8 cellular contexts compared by ENCODE assay signal in genomic region chr12:116882742-116883141, GRCh38. TPM values are rescaled to one million over a fixed set of nuclear protein-coding genes. Genes with fewer than 3 reads are reported as not detected.
A peak's percentile ranks its signal among the peaks of the same experiment; 100 is the strongest.
DNase-seq lines count a peak whose midpoint lies in the region; FAIRE-seq and TF ChIP-seq lines count a peak whose summit lies in the region.

No MANE protein-coding gene starts in this region.

- H2BK12ac ChIP-seq in mesenchymal stem cell (ENCODE audit: low read length in 2 of 2), result no peak overlapping the region

- no peak overlapping the region for H3K18ac ChIP-seq in mesenchymal stem cell (ENCODE audit: low read depth in 1 of 2, low read length in 2 of 2)

- H2BK5ac ChIP-seq in mesenchymal stem cell (ENCODE audit: low read depth, low read length, poor library complexity, severe bottlenecking), result no peak overlapping the region

- H3K4me3 ChIP-seq in sigmoid colon (no peak overlapping the region), mesenchymal stem cell (ENCODE audit: insufficient read depth in 1 of 2, low read depth in 1 of 2, low read length in 2 of 2) (no peak overlapping the region), ovary (no peak overlapping the region)

- no peak overlapping the region for H2BK120ac ChIP-seq in mesenchymal stem cell (ENCODE audit: low read depth, low read length)

- no peak overlapping the region for H3K14ac ChIP-seq in mesenchymal stem cell (ENCODE audit: low read length in 2 of 2)

- no peak overlapping the region for H2AFZ ChIP-seq in mesenchymal stem cell (ENCODE audit: low read depth, low read length)

- no peak overlapping the region for H3K9ac ChIP-seq in mesenchymal stem cell (ENCODE audit: low read length)

- H4K8ac ChIP-seq in mesenchymal stem cell (ENCODE audit: low read length), result no peak overlapping the region

- H3K23ac ChIP-seq in mesenchymal stem cell (ENCODE audit: low read length in 2 of 2), result no peak overlapping the region

- no peak overlapping the region for H3K4ac ChIP-seq in mesenchymal stem cell (ENCODE audit: low read depth in 1 of 2, low read length in 2 of 2)

- H3K79me1 ChIP-seq in mesenchymal stem cell (replicated peaks; ENCODE audit: low read length, poor library complexity, severe bottlenecking), result no peaks in the 10 kb centered on the region

- H3K27me3 ChIP-seq in sigmoid colon (peaks cover 38 to 80% (median 65%) of the 10 kb centered on the region in 3 donors), mesenchymal stem cell (ENCODE audit: control insufficient read depth in 1 of 2, insufficient read depth in 1 of 2, low read length in 2 of 2) (peaks cover 57 to 78% of the 10 kb centered on the region in 2 experiments), ovary (no peaks in the 10 kb centered on the region)

- no peak for TF ChIP-seq POLR2A in sigmoid colon (IDR thresholded peaks at IDR 0.05)
- no peak for TF ChIP-seq POLR2A in ovary (IDR thresholded peaks at IDR 0.05)

- intact Hi-C loops in sigmoid colon (cut with DNase I) (loop anchor here (2.0 kb wide), 1 partner anchor 180 kb away; no protein-coding TSS in a partner anchor), ovary (cut with DNase I) (no loop called here)

- peak; percentile 46 for FAIRE-seq in G401.6 (lab: Jason Lieb, UNC)

- no peak overlapping the region for H4K91ac ChIP-seq in mesenchymal stem cell (ENCODE audit: low read length)

- peak; percentile 34 for TF ChIP-seq CTCF in 22Rv1 (IDR thresholded peaks at IDR 0.05)
- TF ChIP-seq CTCF in sigmoid colon (IDR thresholded peaks at IDR 0.05), result no peak
- TF ChIP-seq CTCF in ovary (IDR thresholded peaks at IDR 0.05), result no peak

- H3K36me3 ChIP-seq in sigmoid colon (no peaks in the 10 kb centered on the region), mesenchymal stem cell (ENCODE audit: control insufficient read depth in 1 of 2, insufficient read depth in 2 of 2, low read depth in 1 of 2, low read length in 2 of 2) (no peaks in the 10 kb centered on the region), ovary (no peaks in the 10 kb centered on the region)

- TF ChIP-seq EP300 in sigmoid colon (IDR thresholded peaks at IDR 0.05) (no peak), ovary (IDR thresholded peaks at IDR 0.05) (no peak)

- H3K27ac ChIP-seq in 22Rv1 (no peak overlapping the region), sigmoid colon (no peak overlapping the region), mesenchymal stem cell (ENCODE audit: low read length, poor library complexity, severe bottlenecking) (no peak overlapping the region), ovary (no peak overlapping the region)

- H2AK5ac ChIP-seq in mesenchymal stem cell (ENCODE audit: low read length, severe bottlenecking), result no peak overlapping the region

- WGBS in sigmoid colon, 2 donors, result 18 to 22% methylated on average over 6 of the region's 6 CpGs
- WGBS in mesenchymal stem cell, result 22% methylated on average over 6 of the region's 6 CpGs
- WGBS in ovary, 3 donors, result 20 to 28% (median 21%) methylated on average over 6 of the region's 6 CpGs

- no peak overlapping the region for H2BK15ac ChIP-seq in mesenchymal stem cell (ENCODE audit: low read depth, poor library complexity, severe bottlenecking)

- no peak overlapping the region for H3K4me2 ChIP-seq in mesenchymal stem cell (ENCODE audit: low read length, poor library complexity, severe bottlenecking)

- H3K4me1 ChIP-seq in sigmoid colon (peaks cover 0 to 42% (median 37%) of the 10 kb centered on the region in 4 donors), mesenchymal stem cell (ENCODE audit: control insufficient read depth, insufficient read depth, low read depth, low read length) (peaks cover 29% of the 10 kb centered on the region), ovary (ENCODE audit: insufficient read depth) (peaks cover 1% of the 10 kb centered on the region)

- DNase-seq in RPMI7951 (ENCODE audit: low read depth) (peak; percentile 33), germinal center (ENCODE audit: low spot score) (peak; percentile 39), sigmoid colon (no peak), mesenchymal stem cell (no peak), ovary (no peak)
- DNase-seq in stimulated activated CD4-positive, alpha-beta T cell treated with anti-CD3 and anti-CD28 coated beads, Interleukin-1b, Interleukin-23, amount 100 ng/mL, for 48 hours, result no peak

- H3K9me3 ChIP-seq in sigmoid colon (no peaks in the 10 kb centered on the region), mesenchymal stem cell (ENCODE audit: control insufficient read depth, low read length) (no peaks in the 10 kb centered on the region), ovary (no peaks in the 10 kb centered on the region)

RNA-seq across cellular contexts. Expression of gene HRK, which starts 1.5 kb away (rescaled TPM):
- total RNA-seq in RPMI7951 (2014; rRNA removed; shearing (Covaris generic)), result not detected in 2 replicates
- under 1 TPM in 1 of 4 donors, not detected in 3; under 0.01 TPM for total RNA-seq in sigmoid colon
- polyA plus RNA-seq in sigmoid colon, result under 1 TPM; under 0.01 to 0.92 (median 0.38) TPM
- polyA plus RNA-seq in mesenchymal stem cell (2013, experiment 1 of 2), result not detected
- not detected for polyA plus RNA-seq in mesenchymal stem cell (2013, experiment 2 of 2)
- total RNA-seq in ovary, result under 1 TPM in 5 of 7 donors, not detected in 2; under 0.01 to 0.30 (median 0.20) TPM
- polyA plus RNA-seq in ovary, result under 1 TPM in 1 of 2 donors, not detected in 1; 0.08 TPM

RNA-seq across cellular contexts. Expression of gene FBXW8, which starts 28.0 kb away (rescaled TPM):
- total RNA-seq in RPMI7951 (2014; rRNA removed; shearing (Covaris generic)), result 6.1 and 6.6 TPM in 2 replicates
- total RNA-seq in sigmoid colon, result 10 to 100 TPM in 2 of 4 donors, 1 to 10 TPM in 2; 7.7 to 19.1 (median 10.7) TPM
- polyA plus RNA-seq in sigmoid colon, result 1 to 10 TPM; 2.3 to 6.3 (median 3.0) TPM
- 13.0 TPM for polyA plus RNA-seq in mesenchymal stem cell (2013, experiment 1 of 2)
- polyA plus RNA-seq in mesenchymal stem cell (2013, experiment 2 of 2), result 13.5 TPM
- total RNA-seq in ovary, result 10 to 100 TPM in 6 of 7 donors, 1 to 10 TPM in 1; 8.3 to 23.1 (median 16.9) TPM
- 10 to 100 TPM in 1 of 2 donors, 1 to 10 TPM in 1; 7.4 to 13.9 TPM for polyA plus RNA-seq in ovary

Comparison
In these comparisons a context has a peak if more than half of its experiments do, and no peak if none do; other contexts are left out.
1. DNase-seq: peak in RPMI7951 (single experiment) and germinal center (single experiment); none in sigmoid colon (single experiment), mesenchymal stem cell (single experiment), ovary (0 of 5) and stimulated activated CD4-positive, alpha-beta T cell treated with anti-CD3 and anti-CD28 coated beads, Interleukin-1b, Interleukin-23, amount 100 ng/mL, for 48 hours (single experiment).